ENCODE assay signal across 8 cellular contexts in the genomic region with DNA sequence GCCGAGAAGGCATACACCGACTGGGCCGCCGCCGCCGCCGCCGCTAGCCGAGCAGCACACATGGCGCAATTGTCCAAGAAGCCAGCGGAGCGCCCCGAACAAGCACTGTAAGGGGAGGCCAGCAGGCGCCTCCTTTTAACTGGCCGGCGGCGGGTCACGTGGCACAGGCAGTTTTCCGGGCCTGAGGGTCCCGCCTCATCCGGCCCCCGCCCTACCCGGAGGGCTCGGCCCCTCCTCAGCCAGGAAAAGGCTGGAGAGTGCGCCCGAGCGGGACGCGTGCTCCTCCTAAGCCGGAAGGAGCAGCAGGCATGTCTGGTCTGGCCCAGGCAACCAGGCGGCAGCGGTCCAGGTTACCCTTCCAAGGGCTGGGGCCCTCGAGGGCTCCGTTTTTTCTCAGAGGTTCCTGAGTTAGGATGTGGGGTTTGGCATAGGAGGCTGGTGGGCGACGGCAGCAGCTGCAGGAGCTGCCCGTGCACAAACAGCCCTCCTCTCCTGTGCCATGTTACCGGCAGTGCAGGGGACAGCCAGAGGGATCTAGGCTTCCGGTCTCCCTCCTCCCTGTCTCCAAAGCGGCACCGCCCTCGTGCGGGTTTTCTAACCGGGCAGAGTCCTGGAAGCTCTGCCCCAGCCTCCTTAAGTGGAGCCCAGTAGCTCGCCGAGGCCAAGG. TPM values are rescaled to one million over a fixed set of nuclear protein-coding genes. Genes with fewer than 3 reads are reported as not detected.
DNase-seq lines count a peak whose midpoint lies in the region; ATAC-seq and TF ChIP-seq lines count a peak whose summit lies in the region.

A gene (minus strand): TSS at position 137 of the 667 bp plus-strand sequence. CDS start 75 bp downstream, at position 62.

- DNase-seq in NCI-H1930 (lab: John Stamatoyannopoulos, UW) (peak; percentile 77 to 84), T-helper 9 cell (peak; percentile 60), astrocyte of the cerebellum (ENCODE audit: low read depth) (peak; percentile 80), hepatic stellate cell (ENCODE audit: low spot score) (peak; percentile 89), aorta (peak; percentile 98)

- no peaks in the 10 kb centered on the region for H3K4me1 ChIP-seq in rectal smooth muscle tissue (ENCODE audit: control insufficient read depth, insufficient read depth, low read length)
- H3K4me1 ChIP-seq in aorta (ENCODE audit: control insufficient read depth in 1 of 2, insufficient read depth in 2 of 2, low read length in 2 of 2): no peaks in the 10 kb centered on the region

- TF ChIP-seq CTCF in astrocyte of the cerebellum (IDR thresholded peaks at IDR 0.05; ENCODE audit: low read depth, low read length, missing control alignments): no peak

- H3K36me3 ChIP-seq in rectal smooth muscle tissue (ENCODE audit: control insufficient read depth, insufficient read depth, low read length) (peaks cover 25% of the 10 kb centered on the region), aorta (ENCODE audit: control insufficient read depth in 1 of 2, insufficient read depth in 2 of 2, low read length in 1 of 2) (peaks cover 0 to 8% of the 10 kb centered on the region in 2 donors)

- 1% methylated on average over 35 to 46 of the region's 46 CpGs for WGBS in aorta, 2 donors

- no peaks in the 10 kb centered on the region for H3K9me3 ChIP-seq in aorta (ENCODE audit: control insufficient read depth, low read length)

- H3K27me3 ChIP-seq in rectal smooth muscle tissue (ENCODE audit: control insufficient read depth, insufficient read depth, low read length) (no peaks in the 10 kb centered on the region), aorta (ENCODE audit: control insufficient read depth in 1 of 2, insufficient read depth in 2 of 2, low read length in 1 of 2) (no peaks in the 10 kb centered on the region)

- in situ Hi-C loops in astrocyte of the cerebellum (cut with HindIII; ENCODE audit: low sequenced_read_pairs): no loop called here

- intact Hi-C loops in aorta (cut with DNase I): loop anchor here (2.0 to 5.0 kb wide), 2 partner anchors 14 to 54 kb away; a partner anchor contains a TSS

- ATAC-seq in GM18499 (IDR thresholded peaks at IDR 0.05; ENCODE audit: insufficient read depth, unreplicated experiment) (peak; percentile 62), HG02885 (IDR thresholded peaks at IDR 0.05; ENCODE audit: poor library complexity, unreplicated experiment) (peak; percentile 88), aorta (ENCODE audit: low FRiP score) (peak; percentile 97)

- H3K4me3 ChIP-seq in astrocyte of the cerebellum (ENCODE audit: low read depth, low read length) (peak within 1 kb of the TSS; percentile 61), rectal smooth muscle tissue (ENCODE audit: low read length) (peak within 1 kb of the TSS; percentile 89), aorta (ENCODE audit: low read length in 2 of 2) (peak within 1 kb of the TSS; percentile 39 to 52)

- H3K27ac ChIP-seq in rectal smooth muscle tissue (ENCODE audit: low read depth, low read length) (peak within 1 kb of the TSS; percentile 87), aorta (ENCODE audit: low read depth in 1 of 2, low read length in 2 of 2) (peak within 1 kb of the TSS; percentile 64 to 87)

- H3K9ac ChIP-seq in rectal smooth muscle tissue (ENCODE audit: low read length): peak within 1 kb of the TSS; percentile 61

RNA-seq across cellular contexts. Expression of the gene that starts here (rescaled TPM):
- 100 to 1,000 TPM; 174 to 209 TPM for total RNA-seq in aorta
- 100 to 1,000 TPM; 316 to 484 TPM for polyA plus RNA-seq in aorta

Comparison
In these comparisons a context has a peak if more than half of its experiments do, and no peak if none do; other contexts are left out.
1. Peak in every context shown above with its lines: DNase-seq, ATAC-seq, H3K4me3 ChIP-seq and H3K27ac ChIP-seq.